Comparison of ENCODE assay signal across 1 cellular context in genomic region chr14:103522649-103523582, GRCh38.
TF ChIP-seq lines count a peak whose summit lies in the region.

Gene CKB, minus strand, starts transcription at chr14:103522830. Its CDS starts 337 bp downstream, at chr14:103522493.

TF ChIP-seq in HepG2, 621 proteins besides CTCF, POLR2A, EP300 and RAD21 (continued from another document and continues in another):
- TF ChIP-seq KDM6A (CRISPR knock-in tag; IDR thresholded peaks at IDR 0.05; ENCODE audit: low read depth): no peak
- no peak for TF ChIP-seq SNRNP70 (IDR thresholded peaks at IDR 0.05; ENCODE audit: low read depth, low read length)
- no peak for TF ChIP-seq GTF2F1 (IDR thresholded peaks at IDR 0.05; ENCODE audit: low read length)
- no peak for TF ChIP-seq ZSCAN9 (CRISPR knock-in tag; IDR thresholded peaks at IDR 0.05; ENCODE audit: borderline replicate concordance)
- no peak for TF ChIP-seq SRF (IDR thresholded peaks at IDR 0.05; ENCODE audit: low read depth, low read length)
- no peak for TF ChIP-seq MAFG (CRISPR knock-in tag; IDR thresholded peaks at IDR 0.05)
- TF ChIP-seq, protein P1, sequence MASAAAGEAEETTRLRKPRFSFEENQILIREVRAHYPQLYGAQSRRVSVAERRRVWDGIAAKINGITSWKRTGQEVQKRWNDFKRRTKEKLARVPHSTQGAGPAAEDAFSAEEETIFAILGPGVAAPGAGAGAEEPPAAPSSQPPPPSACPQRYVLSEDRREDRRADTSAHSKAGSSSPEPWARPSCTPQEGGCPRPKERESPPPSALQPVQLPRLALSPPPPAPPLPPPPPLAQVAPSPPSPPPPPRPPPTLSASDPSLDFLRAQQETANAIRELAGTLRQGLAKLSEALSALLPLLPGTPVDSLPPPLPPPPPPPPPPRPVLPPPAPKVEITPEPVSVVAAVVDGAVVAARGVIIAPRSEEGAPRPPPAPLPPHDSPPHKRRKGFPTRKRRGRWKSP (CRISPR knock-in tag; IDR thresholded peaks at IDR 0.05): 0 out of 2 replicates have a peak, but pooled peaks have one; percentile 26
- TF ChIP-seq SAFB2 (CRISPR knock-in tag; IDR thresholded peaks at IDR 0.05; ENCODE audit: borderline replicate concordance, low read depth): no peak
- no peak for TF ChIP-seq HIC2 (CRISPR knock-in tag; IDR thresholded peaks at IDR 0.05; ENCODE audit: low read depth)
- TF ChIP-seq ZNF441 (CRISPR knock-in tag; IDR thresholded peaks at IDR 0.05; ENCODE audit: borderline replicate concordance): peak; percentile 48; the same call in 1 of the 2 replicates
- no peak for TF ChIP-seq SPEN (CRISPR knock-in tag; IDR thresholded peaks at IDR 0.05; ENCODE audit: low read depth)
- TF ChIP-seq MXD1 (CRISPR knock-in tag; IDR thresholded peaks at IDR 0.05): peak; percentile 34; the same call in 1 of the 2 replicates
- TF ChIP-seq ZNF343 (CRISPR knock-in tag; IDR thresholded peaks at IDR 0.05): no peak
- TF ChIP-seq ZNF570 (CRISPR knock-in tag; IDR thresholded peaks at IDR 0.05; ENCODE audit: borderline replicate concordance): no peak
- no peak for TF ChIP-seq ZNF251 (CRISPR knock-in tag; IDR thresholded peaks at IDR 0.05)
- 0 out of 2 replicates have a peak, but pooled peaks have one; percentile 18 for TF ChIP-seq SIN3A (IDR thresholded peaks at IDR 0.05; ENCODE audit: borderline replicate concordance, low read depth, low read length)
- TF ChIP-seq ZNF576 (CRISPR knock-in tag; IDR thresholded peaks at IDR 0.05): no peak
- no peak for TF ChIP-seq STAG1 (CRISPR knock-in tag; IDR thresholded peaks at IDR 0.05)
- no peak for TF ChIP-seq IRX3 (CRISPR knock-in tag; IDR thresholded peaks at IDR 0.05; ENCODE audit: borderline replicate concordance, low read depth)
- TF ChIP-seq ZNF124 (CRISPR knock-in tag; IDR thresholded peaks at IDR 0.05): no peak
- no peak for TF ChIP-seq FOXM1 (CRISPR knock-in tag; IDR thresholded peaks at IDR 0.05)
- no peak for TF ChIP-seq ZNF337 (CRISPR knock-in tag; IDR thresholded peaks at IDR 0.05; ENCODE audit: borderline replicate concordance, low read depth)
- TF ChIP-seq FLYWCH1 (CRISPR knock-in tag; IDR thresholded peaks at IDR 0.05): no peak
- TF ChIP-seq ZBTB39 (CRISPR knock-in tag; IDR thresholded peaks at IDR 0.05): no peak
- no peak for TF ChIP-seq ZNF589 (CRISPR knock-in tag; conservative IDR thresholded peaks at IDR 0.05)
- peak; percentile 61; the same call in 1 of the 2 replicates for TF ChIP-seq TAF1 (CRISPR knock-in tag; IDR thresholded peaks at IDR 0.05)
- TF ChIP-seq GABPB1 (CRISPR knock-in tag; IDR thresholded peaks at IDR 0.05): peak; percentile 15; the same call in 1 of the 2 replicates
- TF ChIP-seq ZNF335 (CRISPR knock-in tag; IDR thresholded peaks at IDR 0.05): no peak
- TF ChIP-seq, protein P2, sequence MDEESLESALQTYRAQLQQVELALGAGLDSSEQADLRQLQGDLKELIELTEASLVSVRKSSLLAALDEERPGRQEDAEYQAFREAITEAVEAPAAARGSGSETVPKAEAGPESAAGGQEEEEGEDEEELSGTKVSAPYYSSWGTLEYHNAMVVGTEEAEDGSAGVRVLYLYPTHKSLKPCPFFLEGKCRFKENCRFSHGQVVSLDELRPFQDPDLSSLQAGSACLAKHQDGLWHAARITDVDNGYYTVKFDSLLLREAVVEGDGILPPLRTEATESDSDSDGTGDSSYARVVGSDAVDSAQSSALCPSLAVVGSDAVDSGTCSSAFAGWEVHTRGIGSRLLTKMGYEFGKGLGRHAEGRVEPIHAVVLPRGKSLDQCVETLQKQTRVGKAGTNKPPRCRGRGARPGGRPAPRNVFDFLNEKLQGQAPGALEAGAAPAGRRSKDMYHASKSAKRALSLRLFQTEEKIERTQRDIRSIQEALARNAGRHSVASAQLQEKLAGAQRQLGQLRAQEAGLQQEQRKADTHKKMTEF (CRISPR knock-in tag; IDR thresholded peaks at IDR 0.05): no peak
- TF ChIP-seq BCL3 (CRISPR knock-in tag; IDR thresholded peaks at IDR 0.05): no peak
- TF ChIP-seq TEAD3 (CRISPR knock-in tag; optimal IDR thresholded peaks at IDR 0.05; ENCODE audit: borderline replicate concordance): no peak
- TF ChIP-seq KMT2A (CRISPR knock-in tag; IDR thresholded peaks at IDR 0.05): no peak
- peak; percentile 24 for TF ChIP-seq ZNF18 (CRISPR knock-in tag; IDR thresholded peaks at IDR 0.05; ENCODE audit: insufficient replicate concordance)
- no peak for TF ChIP-seq TP53 (CRISPR knock-in tag; conservative IDR thresholded peaks at IDR 0.05)
- TF ChIP-seq DR1 (CRISPR knock-in tag; IDR thresholded peaks at IDR 0.05): no peak
- peak; percentile 85 for TF ChIP-seq MEF2D (CRISPR knock-in tag; IDR thresholded peaks at IDR 0.05)
- TF ChIP-seq POLR2G (IDR thresholded peaks at IDR 0.05; ENCODE audit: low read depth, low read length): peak; percentile 85
- TF ChIP-seq, protein P3, sequence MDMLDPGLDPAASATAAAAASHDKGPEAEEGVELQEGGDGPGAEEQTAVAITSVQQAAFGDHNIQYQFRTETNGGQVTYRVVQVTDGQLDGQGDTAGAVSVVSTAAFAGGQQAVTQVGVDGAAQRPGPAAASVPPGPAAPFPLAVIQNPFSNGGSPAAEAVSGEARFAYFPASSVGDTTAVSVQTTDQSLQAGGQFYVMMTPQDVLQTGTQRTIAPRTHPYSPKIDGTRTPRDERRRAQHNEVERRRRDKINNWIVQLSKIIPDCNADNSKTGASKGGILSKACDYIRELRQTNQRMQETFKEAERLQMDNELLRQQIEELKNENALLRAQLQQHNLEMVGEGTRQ (IDR thresholded peaks at IDR 0.05; ENCODE audit: low read depth, low read length): no peak
- TF ChIP-seq, protein P3 (CRISPR knock-in tag; IDR thresholded peaks at IDR 0.05; ENCODE audit: borderline replicate concordance): no peak
- TF ChIP-seq POLR2AphosphoS5 (IDR thresholded peaks at IDR 0.05; ENCODE audit: low read depth, low read length): peak; percentile 68
- no peak for TF ChIP-seq ZSCAN25 (CRISPR knock-in tag; IDR thresholded peaks at IDR 0.05)
- TF ChIP-seq E2F5 (CRISPR knock-in tag; conservative IDR thresholded peaks at IDR 0.05): no peak
- TF ChIP-seq ZSCAN12 (CRISPR knock-in tag; IDR thresholded peaks at IDR 0.05): no peak
- peak; percentile 32; the same call in 1 of the 2 replicates for TF ChIP-seq KDM2A (CRISPR knock-in tag; IDR thresholded peaks at IDR 0.05; ENCODE audit: borderline replicate concordance, low read depth)
- TF ChIP-seq ZEB1 (IDR thresholded peaks at IDR 0.05; ENCODE audit: insufficient replicate concordance, low read depth): no peak
- TF ChIP-seq KLF9 (CRISPR knock-in tag; IDR thresholded peaks at IDR 0.05; ENCODE audit: low read depth): no peak
- TF ChIP-seq ZNF83 (CRISPR knock-in tag; IDR thresholded peaks at IDR 0.05; ENCODE audit: borderline replicate concordance): no peak
- TF ChIP-seq TOPORS (CRISPR knock-in tag; IDR thresholded peaks at IDR 0.05): no peak
- TF ChIP-seq HDAC1 (CRISPR knock-in tag; IDR thresholded peaks at IDR 0.05): no peak
- TF ChIP-seq MLLT10 (CRISPR knock-in tag; IDR thresholded peaks at IDR 0.05): no peak
- TF ChIP-seq ZNF572 (CRISPR knock-in tag; IDR thresholded peaks at IDR 0.05): no peak
- 0 out of 2 replicates have a peak, but pooled peaks have one; percentile 43 for TF ChIP-seq DZIP1 (CRISPR knock-in tag; IDR thresholded peaks at IDR 0.05)
- TF ChIP-seq, protein P4, sequence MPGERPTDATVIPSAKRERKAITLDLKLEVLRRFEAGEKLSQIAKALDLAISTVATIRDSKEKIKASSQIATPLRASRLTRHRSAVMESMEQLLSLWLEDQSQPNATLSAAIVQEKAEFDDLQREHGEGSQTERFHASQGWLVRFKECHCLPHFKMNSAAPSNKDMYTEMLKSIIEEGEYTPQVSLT (CRISPR knock-in tag; IDR thresholded peaks at IDR 0.05; ENCODE audit: borderline replicate concordance, low read depth): no peak
- TF ChIP-seq NFYC (CRISPR knock-in tag; IDR thresholded peaks at IDR 0.05): peak; percentile 68
